Comparison of ENCODE assay signal across 1 cellular context in genomic region chr6:144095134-144096002, GRCh38.
TF ChIP-seq lines count a peak whose summit lies in the region.

Gene SF3B5 (minus strand): TSS chr6:144095573. CDS start chr6:144095497, 76 bp downstream.

TF ChIP-seq in HepG2, 621 proteins besides CTCF, POLR2A, EP300 and RAD21 (continued from another document and continues in another):
- TF ChIP-seq CEBPZ (IDR thresholded peaks at IDR 0.05; ENCODE audit: low read length) = no peak
- peak; percentile 91 for TF ChIP-seq TARDBP (CRISPR knock-in tag; IDR thresholded peaks at IDR 0.05)
- peak; percentile 43; the same call in 1 of the 2 replicates for TF ChIP-seq NR2F2 (IDR thresholded peaks at IDR 0.05; ENCODE audit: borderline replicate concordance, low read depth)
- no peak for TF ChIP-seq TCF7L2 (IDR thresholded peaks at IDR 0.05; ENCODE audit: low read depth, low read length)
- TF ChIP-seq ZBTB20 (CRISPR knock-in tag; IDR thresholded peaks at IDR 0.05; ENCODE audit: borderline replicate concordance, low read depth) = no peak; the same call in 1 of the 2 replicates
- TF ChIP-seq SRY (CRISPR knock-in tag; IDR thresholded peaks at IDR 0.05) = peak; percentile 84; the same call in 1 of the 2 replicates
- TF ChIP-seq NCOA1 (CRISPR knock-in tag; IDR thresholded peaks at IDR 0.05) = no peak; the same call in none of the 2 replicates
- peak; percentile 76 for TF ChIP-seq ZNF225 (CRISPR knock-in tag; IDR thresholded peaks at IDR 0.05)
- peak; percentile 91 for TF ChIP-seq ZHX1 (CRISPR knock-in tag; IDR thresholded peaks at IDR 0.05; ENCODE audit: low read depth)
- no peak for TF ChIP-seq ARID3A (IDR thresholded peaks at IDR 0.05; ENCODE audit: low read depth, low read length)
- TF ChIP-seq TMF1 (CRISPR knock-in tag; IDR thresholded peaks at IDR 0.05; ENCODE audit: low read depth) = peak; percentile 37; the same call in 1 of the 2 replicates
- no peak for TF ChIP-seq AKNA (CRISPR knock-in tag; IDR thresholded peaks at IDR 0.05; ENCODE audit: borderline replicate concordance)
- no peak for TF ChIP-seq NR3C1 (CRISPR knock-in tag; IDR thresholded peaks at IDR 0.05)
- TF ChIP-seq NRL (CRISPR knock-in tag; IDR thresholded peaks at IDR 0.05; ENCODE audit: borderline replicate concordance) = no peak; the same call in 1 of the 2 replicates
- peak; percentile 60 for TF ChIP-seq MAFF (IDR thresholded peaks at IDR 0.05; ENCODE audit: low read depth, low read length)
- no peak for TF ChIP-seq ZFP36 (IDR thresholded peaks at IDR 0.05; ENCODE audit: borderline replicate concordance, low read depth, low read length, partially characterized antibody)
- peak; percentile 76 for TF ChIP-seq HHEX (CRISPR knock-in tag; IDR thresholded peaks at IDR 0.05)
- TF ChIP-seq REXO4 (CRISPR knock-in tag; IDR thresholded peaks at IDR 0.05; ENCODE audit: borderline replicate concordance) = no peak
- TF ChIP-seq JUNB (CRISPR knock-in tag; IDR thresholded peaks at IDR 0.05; ENCODE audit: borderline replicate concordance) = no peak
- peak; percentile 62 for TF ChIP-seq ZNF292 (CRISPR knock-in tag; IDR thresholded peaks at IDR 0.05; ENCODE audit: borderline replicate concordance, low read depth)
- no peak for TF ChIP-seq SOX13 (IDR thresholded peaks at IDR 0.05)
- peak in 1 of 2 experiments; percentile 69; a peak in 2 of 4 replicates for TF ChIP-seq SOX13 (CRISPR knock-in tag; conservative IDR thresholded peaks at IDR 0.05 in 1 of 2, IDR thresholded peaks at IDR 0.05 in 1 of 2)
- peak; percentile 99 for TF ChIP-seq RFXAP (CRISPR knock-in tag; IDR thresholded peaks at IDR 0.05; ENCODE audit: borderline replicate concordance)
- peak; percentile 82; the same call in 1 of the 2 replicates for TF ChIP-seq ZSCAN9 (CRISPR knock-in tag; IDR thresholded peaks at IDR 0.05; ENCODE audit: borderline replicate concordance)
- 0 out of 2 replicates have a peak, but pooled peaks have one; percentile 7 for TF ChIP-seq ZNF652 (CRISPR knock-in tag; IDR thresholded peaks at IDR 0.05; ENCODE audit: borderline replicate concordance, low read depth)
- TF ChIP-seq TFAP4 (IDR thresholded peaks at IDR 0.05; ENCODE audit: borderline replicate concordance, low read depth) = peak; percentile 33; the same call in 1 of the 2 replicates
- TF ChIP-seq PHF21A (CRISPR knock-in tag; IDR thresholded peaks at IDR 0.05) = peak; percentile 75
- TF ChIP-seq HNF4A (CRISPR knock-in tag; IDR thresholded peaks at IDR 0.05) = peak; percentile 20; the same call in 1 of the 2 replicates
- TF ChIP-seq RXRA (CRISPR knock-in tag; IDR thresholded peaks at IDR 0.05) = peak; percentile 87
- TF ChIP-seq GTF2F1 (IDR thresholded peaks at IDR 0.05; ENCODE audit: low read length) = peak; percentile 23; the same call in 1 of the 2 replicates
- TF ChIP-seq ETV5 (CRISPR knock-in tag; IDR thresholded peaks at IDR 0.05; ENCODE audit: borderline replicate concordance) = peak; percentile 87
- peak; percentile 71 for TF ChIP-seq ZBTB33 (CRISPR knock-in tag; IDR thresholded peaks at IDR 0.05)
- no peak for TF ChIP-seq ZNF337 (CRISPR knock-in tag; IDR thresholded peaks at IDR 0.05; ENCODE audit: borderline replicate concordance, low read depth)
- TF ChIP-seq ZEB1 (IDR thresholded peaks at IDR 0.05; ENCODE audit: insufficient replicate concordance, low read depth) = no peak
- TF ChIP-seq ZKSCAN5 (CRISPR knock-in tag; IDR thresholded peaks at IDR 0.05) = no peak
- no peak for TF ChIP-seq FIP1L1 (IDR thresholded peaks at IDR 0.05; ENCODE audit: borderline replicate concordance, insufficient read depth, low read depth, low read length)
- TF ChIP-seq CHCHD3 (CRISPR knock-in tag; IDR thresholded peaks at IDR 0.05) = peak; percentile 74; the same call in 1 of the 2 replicates
- no peak for TF ChIP-seq ZNF703 (CRISPR knock-in tag; IDR thresholded peaks at IDR 0.05; ENCODE audit: borderline replicate concordance)
- TF ChIP-seq ZNF24 (IDR thresholded peaks at IDR 0.05) = no peak
- no peak for TF ChIP-seq EZH2 (conservative IDR thresholded peaks at IDR 0.05; ENCODE audit: low read depth, low read length)
- peak; percentile 91 for TF ChIP-seq ZNF335 (CRISPR knock-in tag; IDR thresholded peaks at IDR 0.05)
- TF ChIP-seq SSRP1 (CRISPR knock-in tag; IDR thresholded peaks at IDR 0.05) = peak; percentile 45; the same call in 1 of the 2 replicates
- TF ChIP-seq SRSF4 (IDR thresholded peaks at IDR 0.05; ENCODE audit: low read depth, low read length, poor library complexity, severe bottlenecking) = no peak
- TF ChIP-seq ZBTB4 (CRISPR knock-in tag; IDR thresholded peaks at IDR 0.05; ENCODE audit: borderline replicate concordance) = peak; percentile 50; the same call in 1 of the 2 replicates
